In genomic region chr2:219210572-219211362, GRCh38 we compare ENCODE assay signal across 15 cellular contexts. TPM values are rescaled to one million over a fixed set of nuclear protein-coding genes. Genes with fewer than 3 reads are reported as not detected.
A peak's percentile ranks its signal among the peaks of the same experiment; 100 is the strongest.
DNase-seq lines count a peak whose midpoint lies in the region; ATAC-seq and TF ChIP-seq lines count a peak whose summit lies in the region.
"Had no signal": no experiment of that assay in that cellular context is flagged by ENCODE, and none has a peak within 500 bp of the region (broad histone marks: within the 10 kb centered on the region; RNA-seq: fewer than 3 reads in every experiment).

No MANE protein-coding gene starts in this region.

- TF ChIP-seq EP300 in esophagus muscularis mucosa (IDR thresholded peaks at IDR 0.05): no peak

- no peak for ATAC-seq in stimulated activated naive CD8-positive, alpha-beta T cell treated with anti-CD3 and anti-CD28 coated beads, Interleukin-15, amount 100 ng/mL, for 72 hours

- peaks cover 0 to 2% (median 0%) of the 10 kb centered on the region in 4 donors for H3K27me3 ChIP-seq in esophagus muscularis mucosa

- peaks cover 16 to 77% (median 73%) of the 10 kb centered on the region in 4 donors for H3K36me3 ChIP-seq in esophagus muscularis mucosa

- 92% methylated on average over 22 of the region's 23 CpGs for WGBS in esophagus muscularis mucosa

- H3K4me3 Mint-ChIP-seq in activated naive CD4-positive, alpha-beta T cell treated with anti-CD3 and anti-CD28 coated beads for 36 hours: no peak overlapping the region
- H3K4me3 Mint-ChIP-seq in stimulated activated naive CD8-positive, alpha-beta T cell treated with anti-CD3 and anti-CD28 coated beads, Interleukin-15, amount 100 ng/mL, for 72 hours: no peak overlapping the region
- H3K4me3 Mint-ChIP-seq in MCF 10A (ENCODE audit: unreplicated experiment): no peak overlapping the region

- H3K27me3 Mint-ChIP-seq in activated naive CD4-positive, alpha-beta T cell treated with anti-CD3 and anti-CD28 coated beads for 36 hours (ENCODE audit: low read depth): no peaks in the 10 kb centered on the region
- H3K27me3 Mint-ChIP-seq in stimulated activated naive CD8-positive, alpha-beta T cell treated with anti-CD3 and anti-CD28 coated beads, Interleukin-15, amount 100 ng/mL, for 72 hours: no peaks in the 10 kb centered on the region
- H3K27me3 Mint-ChIP-seq in MCF 10A (ENCODE audit: insufficient read depth, unreplicated experiment): no peaks in the 10 kb centered on the region
- H3K27me3 Mint-ChIP-seq: activated naive CD4-positive, alpha-beta T cell treated with anti-CD3 and anti-CD28 coated beads, Interleukin-2, amount 50 U/mL, for 24 hours had no signal

- intact Hi-C loops in activated naive CD4-positive, alpha-beta T cell treated with anti-CD3 and anti-CD28 coated beads for 36 hours (cut with micrococcal nuclease): loop anchor here (1.0 kb wide), 2 partner anchors 39 to 50 kb away; partner anchors contain the start of gene NHEJ1
- intact Hi-C loops in esophagus muscularis mucosa (cut with DNase I): no loop called here
- intact Hi-C loops in MCF 10A (cut with micrococcal nuclease): no loop called here

- no peaks in the 10 kb centered on the region for H3K9me3 Mint-ChIP-seq in activated naive CD4-positive, alpha-beta T cell treated with anti-CD3 and anti-CD28 coated beads for 36 hours
- no peaks in the 10 kb centered on the region for H3K9me3 Mint-ChIP-seq in stimulated activated naive CD8-positive, alpha-beta T cell treated with anti-CD3 and anti-CD28 coated beads, Interleukin-15, amount 100 ng/mL, for 72 hours
- H3K9me3 Mint-ChIP-seq in MCF 10A (ENCODE audit: unreplicated experiment): no peaks in the 10 kb centered on the region
- H3K9me3 Mint-ChIP-seq: activated naive CD4-positive, alpha-beta T cell treated with anti-CD3 and anti-CD28 coated beads, Interleukin-2, amount 50 U/mL, for 24 hours had no signal

- peaks cover 32% of the 10 kb centered on the region for H3K4me1 Mint-ChIP-seq in activated naive CD4-positive, alpha-beta T cell treated with anti-CD3 and anti-CD28 coated beads for 36 hours (ENCODE audit: low read depth)
- H3K4me1 Mint-ChIP-seq in stimulated activated naive CD8-positive, alpha-beta T cell treated with anti-CD3 and anti-CD28 coated beads, Interleukin-15, amount 100 ng/mL, for 72 hours: peaks cover 65% of the 10 kb centered on the region
- peaks cover 15% of the 10 kb centered on the region for H3K4me1 Mint-ChIP-seq in MCF 10A (ENCODE audit: insufficient read depth, unreplicated experiment)

- H3K27ac ChIP-seq in VCaP (peak overlapping the region; percentile 9; the same call in 1 of the 2 replicates), esophagus muscularis mucosa (replicated peaks in 1 of 4) (no peak overlapping the region)
- H3K27ac ChIP-seq: KMS-11, parathyroid adenoma had no signal

- H3K4me1 ChIP-seq in esophagus muscularis mucosa: peaks cover 17 to 28% (median 24%) of the 10 kb centered on the region in 4 donors

- TF ChIP-seq CTCF in VCaP (conservative IDR thresholded peaks at IDR 0.05) (no peak), esophagus muscularis mucosa (IDR thresholded peaks at IDR 0.05) (no peak), foreskin fibroblast (IDR thresholded peaks at IDR 0.05; ENCODE audit: low read depth, low read length) (no peak), MCF 10A (IDR thresholded peaks at IDR 0.05; ENCODE audit: unreplicated experiment) (no peak)

- peak overlapping the region; percentile 67 for H3K27ac Mint-ChIP-seq in activated naive CD4-positive, alpha-beta T cell treated with anti-CD3 and anti-CD28 coated beads for 36 hours
- H3K27ac Mint-ChIP-seq in stimulated activated naive CD8-positive, alpha-beta T cell treated with anti-CD3 and anti-CD28 coated beads, Interleukin-15, amount 100 ng/mL, for 72 hours: peak overlapping the region; percentile 89 to 92
- no peak overlapping the region for H3K27ac Mint-ChIP-seq in MCF 10A (ENCODE audit: low read depth, unreplicated experiment)

- no peaks in the 10 kb centered on the region for H3K9me3 ChIP-seq in esophagus muscularis mucosa

- BruUV-seq in MCF 10A (replicated peaks; lab: Mats Ljungman, UMichigan): no TSS peak

- POLR2A ChIA-PET in MCF 10A (lab: Yijun Ruan, JAX): interaction anchor here (0.7 kb wide), 1 partner anchor 33 kb away, joined by 3 read pairs; no protein-coding TSS in a partner anchor

- H3K36me3 Mint-ChIP-seq in activated naive CD4-positive, alpha-beta T cell treated with anti-CD3 and anti-CD28 coated beads for 36 hours (ENCODE audit: low read depth): peaks cover 18% of the 10 kb centered on the region
- peaks cover 62% of the 10 kb centered on the region for H3K36me3 Mint-ChIP-seq in MCF 10A (ENCODE audit: insufficient read depth, unreplicated experiment)

- CTCF ChIA-PET in activated naive CD4-positive, alpha-beta T cell treated with anti-CD3 and anti-CD28 coated beads for 36 hours (lab: Charles Lee): interaction anchor here (0.5 to 3.1 kb wide), 7 partner anchors 16 to 52 kb away, joined by 3 to 16 read pairs (median 7); partner anchors contain the start of genes ANKZF1, ATG9A, CNPPD1 and SLC23A3
- CTCF ChIA-PET in MCF 10A (lab: Yijun Ruan, JAX): interaction anchor here (0.6 to 1.8 kb wide), 5 partner anchors 39 to 844 kb away, joined by 3 to 6 read pairs (median 4); no protein-coding TSS in a partner anchor

- in situ Hi-C loops in ACHN (cut with HindIII; ENCODE audit: low pct_ligation_motif_present, low pct_unique_long_range_greater_than_20kb, low sequenced_read_pairs): no loop called here

- no peak for DNase-seq in activated naive CD4-positive, alpha-beta T cell treated with anti-CD3 and anti-CD28 coated beads for 36 hours
- DNase-seq in activated naive CD4-positive, alpha-beta T cell treated with anti-CD3 and anti-CD28 coated beads, Interleukin-2, amount 50 U/mL, for 16 hours: no peak
- DNase-seq in esophagus muscularis mucosa (ENCODE audit: extremely low spot score) (peak; percentile 34), foreskin fibroblast (no peak), ACHN (no peak), MCF 10A (ENCODE audit: unreplicated experiment) (no peak)
- no peak for DNase-seq in stimulated activated naive CD8-positive, alpha-beta T cell treated with anti-CD3 and anti-CD28 coated beads, Interleukin-15, amount 100 ng/mL, for 72 hours
- DNase-seq: activated CD4-positive, alpha-beta T cell treated with anti-CD3 and anti-CD28 coated beads, Interleukin-2, amount 50 U/mL, for 48 hours; DMS 273 treated with DMSO at 0.1 percent for 48 hours; Right ventricle myocardium superior had no signal

- H3K4me3 ChIP-seq in esophagus muscularis mucosa: no peak overlapping the region
- H3K4me3 ChIP-seq in foreskin fibroblast (ENCODE audit: low read depth in 1 of 2, low read length in 2 of 2): no peak overlapping the region
- H3K4me3 ChIP-seq: skin epidermis had no signal

- TF ChIP-seq POLR2A in esophagus muscularis mucosa (IDR thresholded peaks at IDR 0.05; ENCODE audit: low read depth): no peak

RNA-seq across cellular contexts. Expression of gene ZFAND2B, which starts 4.2 kb away (rescaled TPM):
- total RNA-seq in activated naive CD4-positive, alpha-beta T cell treated with anti-CD3 and anti-CD28 coated beads for 36 hours: 10 to 100 TPM; 32.6 to 33.6 TPM
- total RNA-seq in esophagus muscularis mucosa (10 to 100 TPM; 27.0 to 50.1 (median 36.9) TPM), MCF 10A (2022) (61.0 and 73.1 TPM in 2 replicates)

RNA-seq across cellular contexts. Expression of gene ABCB6, which starts 8.0 kb away (rescaled TPM):
- total RNA-seq in activated naive CD4-positive, alpha-beta T cell treated with anti-CD3 and anti-CD28 coated beads for 36 hours: 1 to 10 TPM; 7.0 to 7.5 TPM
- total RNA-seq in esophagus muscularis mucosa (10 to 100 TPM; 17.4 to 27.3 (median 19.6) TPM), MCF 10A (2022) (13.8 and 18.8 TPM in 2 replicates)

RNA-seq across cellular contexts. Expression of gene ATG9A, which starts 18.7 kb away (rescaled TPM):
- total RNA-seq in activated naive CD4-positive, alpha-beta T cell treated with anti-CD3 and anti-CD28 coated beads for 36 hours: 10 to 100 TPM; 26.0 to 27.7 TPM
- total RNA-seq in esophagus muscularis mucosa (10 to 100 TPM; 41.5 to 75.3 (median 56.2) TPM), MCF 10A (2022) (52.1 and 60.8 TPM in 2 replicates)

RNA-seq across cellular contexts. Expression of gene ANKZF1, which starts 18.8 kb away (rescaled TPM):
- total RNA-seq in activated naive CD4-positive, alpha-beta T cell treated with anti-CD3 and anti-CD28 coated beads for 36 hours: 10 to 100 TPM; 87.7 to 88.5 TPM
- total RNA-seq in esophagus muscularis mucosa (10 to 100 TPM; 20.4 to 34.1 (median 27.6) TPM), MCF 10A (2022) (45.5 and 45.6 TPM in 2 replicates)

RNA-seq across cellular contexts. Expression of gene RETREG2, which starts 32.7 kb away (rescaled TPM):
- 10 to 100 TPM; 44.0 to 44.1 TPM for total RNA-seq in activated naive CD4-positive, alpha-beta T cell treated with anti-CD3 and anti-CD28 coated beads for 36 hours
- total RNA-seq in esophagus muscularis mucosa: 10 to 100 TPM; 44.0 to 69.3 (median 56.3) TPM
- total RNA-seq in MCF 10A (2022): 49.3 and 64.5 TPM in 2 replicates
